25 cellular contexts compared by ENCODE assay signal in genomic region chr2:142174176-142174575, GRCh38. TPM values are rescaled to one million over a fixed set of nuclear protein-coding genes. Genes with fewer than 3 reads are reported as not detected.
DNase-seq lines count a peak whose midpoint lies in the region; ATAC-seq, FAIRE-seq and TF ChIP-seq lines count a peak whose summit lies in the region.
"Had no signal": no experiment of that assay in that cellular context is flagged by ENCODE, and none has a peak within 500 bp of the region (broad histone marks: within the 10 kb centered on the region; RNA-seq: fewer than 3 reads in every experiment).

No MANE protein-coding gene starts in this region.

- in situ Hi-C loops in GM13976 (cut with MboI; ENCODE audit: low sequenced_read_pairs, unreplicated experiment): no loop called here

- WGBS in SK-N-SH (ENCODE audit: low lambda C conversion rate): 6% methylated on average over 1 of the region's 1 CpG

- H3F3A ChIP-seq in SK-N-SH (replicated peaks; ENCODE audit: insufficient read depth): peaks cover 10% of the 10 kb centered on the region

- peak overlapping the region; percentile 38 to 60; a peak in 3 of 4 replicates for H3K27ac ChIP-seq in SK-N-SH (ENCODE audit: low read depth in 2 of 2, low read length in 1 of 2)
- H3K27ac ChIP-seq: A549; BLaER1 treated with 17β-estradiol and CSF1 and Interleukin-3, amounts not matched to agents 10 nM and 100 nM had no signal

- no peak for ATAC-seq in HG02852 (IDR thresholded peaks at IDR 0.05; ENCODE audit: unreplicated experiment)
- ATAC-seq: A549, GM23338 had no signal

- no peaks in the 10 kb centered on the region for H3K27me3 ChIP-seq in SK-N-SH (ENCODE audit: insufficient read depth)
- no peaks in the 10 kb centered on the region for H3K27me3 ChIP-seq in bronchial epithelial cell (ENCODE audit: control insufficient read depth, insufficient read depth, low read length)
- H3K27me3 ChIP-seq: BE2C; BLaER1 treated with 17β-estradiol and CSF1 and Interleukin-3, amounts not matched to agents 10 nM and 100 nM had no signal

- H3K9me3 ChIP-seq in SK-N-SH: no peaks in the 10 kb centered on the region
- H3K9me3 ChIP-seq: A549, BE2C, HAP-1 had no signal

- DNase-seq in SK-N-SH: no peak
- peak; percentile 9 for DNase-seq in bronchial epithelial cell (ENCODE audit: low read depth)
- DNase-seq in kidney glomerular epithelial cell (lab: John Stamatoyannopoulos, UW): peak; percentile 59
- no peak for DNase-seq in hippocampal formation (lab: John Stamatoyannopoulos, UW)
- no peak for DNase-seq in GM13976 (ENCODE audit: low spot score)
- DNase-seq: 8988T; ACHN; AML-193; BE2C; CD4-positive, alpha-beta T cell; CD8-positive, alpha-beta memory T cell; DMS 273 treated with DMSO at 0.1 percent for 48 hours; DMS79; GF-D8; HFFc6 had no signal

- CTCF ChIA-PET in SK-N-SH (lab: Yijun Ruan, JAX): no interaction called here

- H3K9ac ChIP-seq in SK-N-SH: no peak overlapping the region
- H3K9ac ChIP-seq: BLaER1 treated with 17β-estradiol and CSF1 and Interleukin-3, amounts not matched to agents 10 nM and 100 nM had no signal

- H2AFZ ChIP-seq in SK-N-SH (ENCODE audit: low read depth): no peak overlapping the region
- H2AFZ ChIP-seq: GM23338 had no signal

- H3K36me3 ChIP-seq in SK-N-SH (replicated peaks in 1 of 2; ENCODE audit: control insufficient read depth in 1 of 2, insufficient read depth in 2 of 2, low read length in 1 of 2) (no peaks in the 10 kb centered on the region), bronchial epithelial cell (ENCODE audit: control insufficient read depth, insufficient read depth, low read length) (no peaks in the 10 kb centered on the region)
- H3K36me3 ChIP-seq: BE2C; BLaER1 treated with 17β-estradiol and CSF1 and Interleukin-3, amounts not matched to agents 10 nM and 100 nM; HAP-1 had no signal

- H3K4me1 ChIP-seq in SK-N-SH (ENCODE audit: control insufficient read depth in 1 of 2, insufficient read depth in 2 of 2, low read depth in 1 of 2, low read length in 1 of 2): peaks cover 0 to 25% of the 10 kb centered on the region in 2 experiments; a peak in 3 of 4 replicates
- H3K4me1 ChIP-seq: BLaER1 treated with 17β-estradiol and CSF1 and Interleukin-3, amounts not matched to agents 10 nM and 100 nM had no signal

- no peak for TF ChIP-seq RAD21 in SK-N-SH (IDR thresholded peaks at IDR 0.05; ENCODE audit: low read length)

- peak; percentile 50 to 88; a peak in 3 of 4 replicates for TF ChIP-seq EP300 in SK-N-SH (IDR thresholded peaks at IDR 0.05; ENCODE audit: borderline replicate concordance in 1 of 2, low read depth in 1 of 2, low read length in 1 of 2)

- no peaks in the 10 kb centered on the region for H3K79me2 ChIP-seq in SK-N-SH (ENCODE audit: insufficient read depth)

- POLR2A ChIA-PET in SK-N-SH (lab: Yijun Ruan, JAX): no interaction called here

- no peak overlapping the region for H3K4me2 ChIP-seq in SK-N-SH
- H3K4me2 ChIP-seq: A549; BLaER1 treated with 17β-estradiol and CSF1 and Interleukin-3, amounts not matched to agents 10 nM and 100 nM; GM23338 had no signal

- H3K4me3 ChIP-seq in SK-N-SH (ENCODE audit: low read depth in 2 of 2, low read length in 1 of 2): no peak overlapping the region
- no peak overlapping the region for H3K4me3 ChIP-seq in bronchial epithelial cell (ENCODE audit: low read depth, low read length)
- H3K4me3 ChIP-seq: A549; BLaER1 treated with 17β-estradiol and CSF1 and Interleukin-3, amounts not matched to agents 10 nM and 100 nM; GM23338; HAP-1 had no signal

- H3K9me2 ChIP-seq in SK-N-SH: no peaks in the 10 kb centered on the region

- no peak for FAIRE-seq in bronchial epithelial cell (lab: Jason Lieb, UNC)
- FAIRE-seq: A549, D721Med, GM12891, GM19239 had no signal

- TF ChIP-seq CTCF in SK-N-SH (IDR thresholded peaks at IDR 0.05): no peak
- TF ChIP-seq CTCF in bronchial epithelial cell (IDR thresholded peaks at IDR 0.05; ENCODE audit: insufficient read depth, low read length, severe bottlenecking): no peak
- TF ChIP-seq CTCF in GM13976 (IDR thresholded peaks at IDR 0.05; ENCODE audit: borderline replicate concordance, control extremely low read depth, extremely low read depth, insufficient read depth, missing control alignments): no peak

- no peaks in the 10 kb centered on the region for H4K20me1 ChIP-seq in SK-N-SH (ENCODE audit: insufficient read depth)
- H4K20me1 ChIP-seq: BLaER1 treated with 17β-estradiol and CSF1 and Interleukin-3, amounts not matched to agents 10 nM and 100 nM had no signal

TF ChIP-seq in SK-N-SH, 30 proteins besides CTCF, POLR2A, EP300 and RAD21 (continues in another document):
- TF ChIP-seq, protein P1, sequence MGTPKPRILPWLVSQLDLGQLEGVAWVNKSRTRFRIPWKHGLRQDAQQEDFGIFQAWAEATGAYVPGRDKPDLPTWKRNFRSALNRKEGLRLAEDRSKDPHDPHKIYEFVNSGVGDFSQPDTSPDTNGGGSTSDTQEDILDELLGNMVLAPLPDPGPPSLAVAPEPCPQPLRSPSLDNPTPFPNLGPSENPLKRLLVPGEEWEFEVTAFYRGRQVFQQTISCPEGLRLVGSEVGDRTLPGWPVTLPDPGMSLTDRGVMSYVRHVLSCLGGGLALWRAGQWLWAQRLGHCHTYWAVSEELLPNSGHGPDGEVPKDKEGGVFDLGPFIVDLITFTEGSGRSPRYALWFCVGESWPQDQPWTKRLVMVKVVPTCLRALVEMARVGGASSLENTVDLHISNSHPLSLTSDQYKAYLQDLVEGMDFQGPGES (IDR thresholded peaks at IDR 0.05; ENCODE audit: low read depth, low read length): no peak
- no peak for TF ChIP-seq CHD2 (IDR thresholded peaks at IDR 0.05; ENCODE audit: low read length, partially characterized antibody)
- no peak for TF ChIP-seq USF2 (IDR thresholded peaks at IDR 0.05; ENCODE audit: borderline replicate concordance, low read depth, low read length)
- peak; percentile 77; the same call in 1 of the 2 replicates for TF ChIP-seq TEAD4 (IDR thresholded peaks at IDR 0.05; ENCODE audit: borderline replicate concordance, insufficient read depth)
- no peak for TF ChIP-seq RFX5 (IDR thresholded peaks at IDR 0.05; ENCODE audit: low read length)
- no peak for TF ChIP-seq ZBTB33 (IDR thresholded peaks at IDR 0.05; ENCODE audit: borderline replicate concordance, low read depth)
- TF ChIP-seq PBX3 (IDR thresholded peaks at IDR 0.05): peak; percentile 88
- no peak for TF ChIP-seq GATA2 (CRISPR knock-in tag; IDR thresholded peaks at IDR 0.05)
- peak; percentile 74; the same call in 1 of the 2 replicates for TF ChIP-seq FOXM1 (IDR thresholded peaks at IDR 0.05; ENCODE audit: low read depth)
- no peak for TF ChIP-seq USF1 (IDR thresholded peaks at IDR 0.05; ENCODE audit: borderline replicate concordance, low read depth)
- TF ChIP-seq SMC3 (IDR thresholded peaks at IDR 0.05; ENCODE audit: low read depth, low read length): no peak
- TF ChIP-seq SIN3A (IDR thresholded peaks at IDR 0.05; ENCODE audit: borderline replicate concordance, low read depth, low read length): no peak
- TF ChIP-seq YY1 (IDR thresholded peaks at IDR 0.05; ENCODE audit: low read depth): no peak
- peak; percentile 57; the same call in 1 of the 2 replicates for TF ChIP-seq NFIC (IDR thresholded peaks at IDR 0.05; ENCODE audit: borderline replicate concordance)
- peak; percentile 77; the same call in 1 of the 2 replicates for TF ChIP-seq POLR2AphosphoS5 (IDR thresholded peaks at IDR 0.05; ENCODE audit: low read depth, low read length)

RNA-seq across cellular contexts. Expression of gene LRP1B, which starts 43.4 kb away (rescaled TPM):
- 0.19 and 0.28 TPM in 2 replicates for polyA plus RNA-seq in SK-N-SH (2012; rRNA removed)
- 0.41 and 0.66 TPM in 2 replicates for polyA plus RNA-seq in SK-N-SH (2012; cell fraction: cytosol; rRNA removed)
- 0.31 and 0.51 TPM in 2 replicates for polyA plus RNA-seq in SK-N-SH (2012; cell fraction: nucleus; rRNA removed)
- total RNA-seq in bronchial epithelial cell: under 0.01 TPM in 1 of 2 replicates, not detected in the other
- total RNA-seq: CD4-positive, alpha-beta T cell; CD8-positive, alpha-beta memory T cell; G401; HFFc6 had no signal
- polyA plus RNA-seq: CD14-positive monocyte; CD8-positive, alpha-beta memory T cell had no signal

Comparison
In these comparisons a context has a peak if more than half of its experiments do, and no peak if none do; other contexts are left out.
1. DNase-seq: peak in bronchial epithelial cell (single experiment) and kidney glomerular epithelial cell (single experiment); none in SK-N-SH (single experiment), hippocampal formation (0 of 2) and GM13976 (single experiment).